In genomic region chr1:243917863-243918565, GRCh38 we compare ENCODE assay signal across 8 cellular contexts.
DNase-seq lines count a peak whose midpoint lies in the region; ATAC-seq and TF ChIP-seq lines count a peak whose summit lies in the region.

No MANE protein-coding gene starts in this region.

- TF ChIP-seq CTCF in A673 (conservative IDR thresholded peaks at IDR 0.05; ENCODE audit: low read depth, low read length) (no peak), choroid plexus epithelial cell (conservative IDR thresholded peaks at IDR 0.05; ENCODE audit: low read depth, low read length) (no peak)

- H3K27me3 ChIP-seq in A673 (replicated peaks; ENCODE audit: insufficient read depth, low read depth, low read length, poor library complexity) (peaks cover 5% of the 10 kb centered on the region), mononuclear cell (ENCODE audit: insufficient read depth, low read length) (peaks cover 40% of the 10 kb centered on the region)

- no peaks in the 10 kb centered on the region for H3K36me3 ChIP-seq in A673 (ENCODE audit: insufficient read depth, low read length, poor library complexity, severe bottlenecking)

- no peaks in the 10 kb centered on the region for H3K4me1 ChIP-seq in A673 (ENCODE audit: insufficient read depth, low read length, poor library complexity, severe bottlenecking)
- peaks cover 19% of the 10 kb centered on the region for H3K4me1 ChIP-seq in mononuclear cell (ENCODE audit: insufficient read depth, low read length)

- no peak for DNase-seq in A673 (ENCODE audit: low spot score)
- peak; percentile 62 for DNase-seq in choroid plexus epithelial cell (ENCODE audit: low read depth)
- no peak for DNase-seq in NCI-H1092 (lab: John Stamatoyannopoulos, UW)
- DNase-seq in globus pallidus (ENCODE audit: low spot score) = no peak

- POLR2A ChIA-PET in A673 (lab: Charles Lee; ENCODE audit: low non-redundant PET) = no interaction called here

- no TSS peak for BruUV-seq in A673 (replicated peaks; lab: Mats Ljungman, UMichigan)

- no peak overlapping the region for H3K27ac ChIP-seq in A673 (ENCODE audit: low read depth, low read length, poor library complexity, severe bottlenecking)

- CTCF ChIA-PET in A673 (lab: Charles Lee) = no interaction called here

- H3K9me3 ChIP-seq in A673 (ENCODE audit: low read depth, low read length, poor library complexity, severe bottlenecking) (no peaks in the 10 kb centered on the region), mononuclear cell (ENCODE audit: low read depth, low read length) (no peaks in the 10 kb centered on the region)

- peak overlapping the region; percentile 38 for H3K4me3 ChIP-seq in A673 (ENCODE audit: low read depth, low read length, poor library complexity, severe bottlenecking)
- H3K4me3 ChIP-seq in choroid plexus epithelial cell (ENCODE audit: low read depth, low read length) = peak overlapping the region; percentile 50
- peak overlapping the region; percentile 33 for H3K4me3 ChIP-seq in mononuclear cell (ENCODE audit: low read length)

- intact Hi-C loops in A673 (cut with micrococcal nuclease; ENCODE audit: unreplicated experiment) = no loop called here

- ATAC-seq in HG02759 (IDR thresholded peaks at IDR 0.05; ENCODE audit: unreplicated experiment) = peak; percentile 48
- ATAC-seq in GM18517 (IDR thresholded peaks at IDR 0.05; ENCODE audit: unreplicated experiment) = no peak
- no peak for ATAC-seq in HG03457 (IDR thresholded peaks at IDR 0.05; ENCODE audit: unreplicated experiment)
